Comparison of ENCODE assay signal across 1 cellular context in genomic region chr5:72767289-72768010, GRCh38.
TF ChIP-seq lines count a peak whose summit lies in the region.

No MANE protein-coding gene starts in this region.

TF ChIP-seq in GM23338, 12 proteins besides CTCF, POLR2A, EP300 and RAD21 (continued from another document):
- TF ChIP-seq REST (IDR thresholded peaks at IDR 0.05; ENCODE audit: unreplicated experiment), result no peak
- TF ChIP-seq NANOG (IDR thresholded peaks at IDR 0.05; ENCODE audit: borderline replicate concordance), result no peak
- TF ChIP-seq JUNB (IDR thresholded peaks at IDR 0.05; ENCODE audit: unreplicated experiment), result no peak
